7 cellular contexts compared by ENCODE assay signal in genomic region chr1:112105557-112105956, GRCh38.
"Had no signal": no experiment of that assay in that cellular context is flagged by ENCODE, and none has a peak within 500 bp of the region (broad histone marks: within the 10 kb centered on the region; RNA-seq: fewer than 3 reads in every experiment).

No MANE protein-coding gene starts in this region.

- ATAC-seq: HepG2 had no signal

- H3K4me2 ChIP-seq: KMS-11 had no signal

- H3K9ac ChIP-seq: KMS-11 had no signal

- H3K27ac ChIP-seq: HL-60, KMS-11 had no signal

- FAIRE-seq: HepG2, HTR-8/SVneo had no signal

- DNase-seq: IMR-90, KBM-7, KG1 had no signal
